Comparison of ENCODE assay signal across 1 cellular context in the genomic region with DNA sequence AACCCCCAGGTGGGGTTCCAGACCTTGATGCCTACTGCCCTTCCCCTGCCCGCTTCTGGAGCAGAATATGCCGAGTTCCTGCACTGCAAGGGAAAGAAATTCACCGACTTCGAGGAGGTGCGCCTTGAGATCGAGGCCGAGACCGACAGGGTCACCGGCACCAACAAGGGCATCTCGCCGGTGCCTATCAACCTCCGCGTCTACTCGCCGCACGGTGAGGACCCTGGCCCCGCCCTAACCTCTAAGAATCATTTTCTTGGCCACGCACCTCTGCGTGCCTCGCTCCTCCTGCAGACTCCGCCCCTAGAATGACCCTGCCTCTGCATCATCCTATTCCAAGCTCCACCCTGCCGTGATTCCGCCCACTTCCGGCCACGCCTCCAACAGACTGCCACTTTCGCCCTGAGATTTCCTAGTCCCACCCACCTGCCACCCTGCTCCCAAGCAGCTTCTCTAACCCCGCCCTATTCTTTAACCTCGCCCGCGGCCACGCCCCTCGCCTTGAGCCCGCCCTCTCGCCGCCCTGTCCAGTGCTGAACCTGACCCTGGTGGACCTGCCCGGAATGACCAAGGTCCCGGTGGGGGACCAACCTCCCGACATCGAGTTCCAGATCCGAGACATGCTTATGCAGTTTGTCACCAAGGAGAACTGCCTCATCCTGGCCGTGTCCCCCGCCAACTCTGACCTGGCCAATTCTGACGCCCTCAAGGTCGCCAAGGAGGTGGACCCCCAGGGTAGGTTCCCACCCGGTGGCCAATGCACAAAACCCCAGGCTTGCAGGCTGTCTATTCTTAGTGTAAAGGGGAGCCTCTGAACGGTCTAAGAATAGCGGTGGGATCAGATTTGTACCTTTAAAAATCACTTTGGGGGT.
TF ChIP-seq lines count a peak whose summit lies in the region.

No MANE protein-coding gene starts in this region.

TF ChIP-seq in K562, 482 proteins besides CTCF, POLR2A, EP300 and RAD21 (continued from another document and continues in another):
- TF ChIP-seq PHF8 (IDR thresholded peaks at IDR 0.05; ENCODE audit: borderline replicate concordance, low read length) (peak; percentile 61; the same call in 1 of the 2 replicates), CREB1 (IDR thresholded peaks at IDR 0.05) (peak; percentile 83), CREB1 (CRISPR knock-in tag; IDR thresholded peaks at IDR 0.05) (no peak), SAP30 (IDR thresholded peaks at IDR 0.05; ENCODE audit: borderline replicate concordance, insufficient read depth, low read depth, low read length, poor library complexity, severe bottlenecking) (no peak), ZNF23 (CRISPR knock-in tag; IDR thresholded peaks at IDR 0.05) (no peak), ETV1 (tag; conservative IDR thresholded peaks at IDR 0.05; ENCODE audit: low read depth) (peak; percentile 95), SMAD4 (CRISPR knock-in tag; conservative IDR thresholded peaks at IDR 0.05) (peak; percentile 54), ZNF175 (CRISPR knock-in tag; IDR thresholded peaks at IDR 0.05; ENCODE audit: low read depth) (0 out of 2 replicates have a peak, but pooled peaks have one; percentile 44), PHB2 (IDR thresholded peaks at IDR 0.05; ENCODE audit: low read depth) (no peak), MEF2A (IDR thresholded peaks at IDR 0.05; ENCODE audit: control insufficient read depth, low read depth, low read length) (no peak), KHSRP (IDR thresholded peaks at IDR 0.05) (no peak), CBFA2T3 (IDR thresholded peaks at IDR 0.05) (no peak), LEF1 (IDR thresholded peaks at IDR 0.05) (no peak), XRCC5 (IDR thresholded peaks at IDR 0.05; ENCODE audit: low read depth, low read length) (no peak), FOXP1 (CRISPR knock-in tag; IDR thresholded peaks at IDR 0.05) (no peak), BRD4 (IDR thresholded peaks at IDR 0.05) (no peak), ELF4 (CRISPR knock-in tag; IDR thresholded peaks at IDR 0.05) (0 out of 2 replicates have a peak, but pooled peaks have one; percentile 54), ZFP30 (CRISPR knock-in tag; IDR thresholded peaks at IDR 0.05; ENCODE audit: borderline replicate concordance) (no peak), POLR2B (IDR thresholded peaks at IDR 0.05; ENCODE audit: low read depth, partially characterized antibody) (peak; percentile 22), GATAD2A (IDR thresholded peaks at IDR 0.05) (no peak), GABPB1 (CRISPR knock-in tag; IDR thresholded peaks at IDR 0.05) (no peak), U2AF2 (optimal IDR thresholded peaks at IDR 0.05; ENCODE audit: low read depth, low read length) (no peak), MCM7 (IDR thresholded peaks at IDR 0.05) (no peak), PHF20 (IDR thresholded peaks at IDR 0.05; ENCODE audit: partially characterized antibody) (no peak), SREBF2 (CRISPR knock-in tag; IDR thresholded peaks at IDR 0.05) (no peak), SIN3B (IDR thresholded peaks at IDR 0.05; ENCODE audit: low read depth) (no peak), EP400 (IDR thresholded peaks at IDR 0.05) (no peak), ELF2 (CRISPR knock-in tag; IDR thresholded peaks at IDR 0.05) (0 out of 2 replicates have a peak, but pooled peaks have one; percentile 51), XRCC3 (IDR thresholded peaks at IDR 0.05) (no peak), ZNF282 (CRISPR knock-in tag; IDR thresholded peaks at IDR 0.05) (no peak), TBL1XR1 (IDR thresholded peaks at IDR 0.05; ENCODE audit: low read length in 2 of 2) (no peak; a peak in 1 of 4 replicates), NFRKB (IDR thresholded peaks at IDR 0.05; ENCODE audit: low read depth) (no peak), ZBTB17 (CRISPR knock-in tag; IDR thresholded peaks at IDR 0.05) (0 out of 2 replicates have a peak, but pooled peaks have one; percentile 53), ZNF431 (CRISPR knock-in tag; IDR thresholded peaks at IDR 0.05) (no peak), MECOM (CRISPR knock-in tag; IDR thresholded peaks at IDR 0.05) (no peak), MTA1 (IDR thresholded peaks at IDR 0.05; ENCODE audit: borderline replicate concordance) (no peak; the same call in 1 of the 2 replicates), MYNN (IDR thresholded peaks at IDR 0.05) (no peak), MYNN (CRISPR knock-in tag; IDR thresholded peaks at IDR 0.05) (no peak), SIN3A (IDR thresholded peaks at IDR 0.05; ENCODE audit: borderline replicate concordance in 2 of 2, control insufficient read depth in 1 of 2, low read depth in 2 of 2, low read length in 2 of 2) (0 out of 4 replicates have a peak, but pooled peaks of 1 of the 2 experiments have one; percentile 21), CHD1 (IDR thresholded peaks at IDR 0.05; ENCODE audit: low read length) (no peak), YBX1 (IDR thresholded peaks at IDR 0.05) (no peak), CHCHD3 (CRISPR knock-in tag; IDR thresholded peaks at IDR 0.05) (no peak), FUS (optimal IDR thresholded peaks at IDR 0.05; ENCODE audit: low read depth, low read length) (no peak)
- TF ChIP-seq, protein P1, sequence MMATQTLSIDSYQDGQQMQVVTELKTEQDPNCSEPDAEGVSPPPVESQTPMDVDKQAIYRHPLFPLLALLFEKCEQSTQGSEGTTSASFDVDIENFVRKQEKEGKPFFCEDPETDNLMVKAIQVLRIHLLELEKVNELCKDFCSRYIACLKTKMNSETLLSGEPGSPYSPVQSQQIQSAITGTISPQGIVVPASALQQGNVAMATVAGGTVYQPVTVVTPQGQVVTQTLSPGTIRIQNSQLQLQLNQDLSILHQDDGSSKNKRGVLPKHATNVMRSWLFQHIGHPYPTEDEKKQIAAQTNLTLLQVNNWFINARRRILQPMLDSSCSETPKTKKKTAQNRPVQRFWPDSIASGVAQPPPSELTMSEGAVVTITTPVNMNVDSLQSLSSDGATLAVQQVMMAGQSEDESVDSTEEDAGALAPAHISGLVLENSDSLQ (IDR thresholded peaks at IDR 0.05) = no peak
- TF ChIP-seq, protein P2, sequence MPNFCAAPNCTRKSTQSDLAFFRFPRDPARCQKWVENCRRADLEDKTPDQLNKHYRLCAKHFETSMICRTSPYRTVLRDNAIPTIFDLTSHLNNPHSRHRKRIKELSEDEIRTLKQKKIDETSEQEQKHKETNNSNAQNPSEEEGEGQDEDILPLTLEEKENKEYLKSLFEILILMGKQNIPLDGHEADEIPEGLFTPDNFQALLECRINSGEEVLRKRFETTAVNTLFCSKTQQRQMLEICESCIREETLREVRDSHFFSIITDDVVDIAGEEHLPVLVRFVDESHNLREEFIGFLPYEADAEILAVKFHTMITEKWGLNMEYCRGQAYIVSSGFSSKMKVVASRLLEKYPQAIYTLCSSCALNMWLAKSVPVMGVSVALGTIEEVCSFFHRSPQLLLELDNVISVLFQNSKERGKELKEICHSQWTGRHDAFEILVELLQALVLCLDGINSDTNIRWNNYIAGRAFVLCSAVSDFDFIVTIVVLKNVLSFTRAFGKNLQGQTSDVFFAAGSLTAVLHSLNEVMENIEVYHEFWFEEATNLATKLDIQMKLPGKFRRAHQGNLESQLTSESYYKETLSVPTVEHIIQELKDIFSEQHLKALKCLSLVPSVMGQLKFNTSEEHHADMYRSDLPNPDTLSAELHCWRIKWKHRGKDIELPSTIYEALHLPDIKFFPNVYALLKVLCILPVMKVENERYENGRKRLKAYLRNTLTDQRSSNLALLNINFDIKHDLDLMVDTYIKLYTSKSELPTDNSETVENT (CRISPR knock-in tag; IDR thresholded peaks at IDR 0.05) = peak; percentile 68; the same call in 1 of the 2 replicates
- TF ChIP-seq, protein P3, sequence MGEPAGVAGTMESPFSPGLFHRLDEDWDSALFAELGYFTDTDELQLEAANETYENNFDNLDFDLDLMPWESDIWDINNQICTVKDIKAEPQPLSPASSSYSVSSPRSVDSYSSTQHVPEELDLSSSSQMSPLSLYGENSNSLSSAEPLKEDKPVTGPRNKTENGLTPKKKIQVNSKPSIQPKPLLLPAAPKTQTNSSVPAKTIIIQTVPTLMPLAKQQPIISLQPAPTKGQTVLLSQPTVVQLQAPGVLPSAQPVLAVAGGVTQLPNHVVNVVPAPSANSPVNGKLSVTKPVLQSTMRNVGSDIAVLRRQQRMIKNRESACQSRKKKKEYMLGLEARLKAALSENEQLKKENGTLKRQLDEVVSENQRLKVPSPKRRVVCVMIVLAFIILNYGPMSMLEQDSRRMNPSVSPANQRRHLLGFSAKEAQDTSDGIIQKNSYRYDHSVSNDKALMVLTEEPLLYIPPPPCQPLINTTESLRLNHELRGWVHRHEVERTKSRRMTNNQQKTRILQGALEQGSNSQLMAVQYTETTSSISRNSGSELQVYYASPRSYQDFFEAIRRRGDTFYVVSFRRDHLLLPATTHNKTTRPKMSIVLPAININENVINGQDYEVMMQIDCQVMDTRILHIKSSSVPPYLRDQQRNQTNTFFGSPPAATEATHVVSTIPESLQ (CRISPR knock-in tag; IDR thresholded peaks at IDR 0.05) = no peak
- TF ChIP-seq, protein P4, sequence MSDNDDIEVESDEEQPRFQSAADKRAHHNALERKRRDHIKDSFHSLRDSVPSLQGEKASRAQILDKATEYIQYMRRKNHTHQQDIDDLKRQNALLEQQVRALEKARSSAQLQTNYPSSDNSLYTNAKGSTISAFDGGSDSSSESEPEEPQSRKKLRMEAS (CRISPR knock-in tag; IDR thresholded peaks at IDR 0.05) = no peak
- TF ChIP-seq, protein P5, sequence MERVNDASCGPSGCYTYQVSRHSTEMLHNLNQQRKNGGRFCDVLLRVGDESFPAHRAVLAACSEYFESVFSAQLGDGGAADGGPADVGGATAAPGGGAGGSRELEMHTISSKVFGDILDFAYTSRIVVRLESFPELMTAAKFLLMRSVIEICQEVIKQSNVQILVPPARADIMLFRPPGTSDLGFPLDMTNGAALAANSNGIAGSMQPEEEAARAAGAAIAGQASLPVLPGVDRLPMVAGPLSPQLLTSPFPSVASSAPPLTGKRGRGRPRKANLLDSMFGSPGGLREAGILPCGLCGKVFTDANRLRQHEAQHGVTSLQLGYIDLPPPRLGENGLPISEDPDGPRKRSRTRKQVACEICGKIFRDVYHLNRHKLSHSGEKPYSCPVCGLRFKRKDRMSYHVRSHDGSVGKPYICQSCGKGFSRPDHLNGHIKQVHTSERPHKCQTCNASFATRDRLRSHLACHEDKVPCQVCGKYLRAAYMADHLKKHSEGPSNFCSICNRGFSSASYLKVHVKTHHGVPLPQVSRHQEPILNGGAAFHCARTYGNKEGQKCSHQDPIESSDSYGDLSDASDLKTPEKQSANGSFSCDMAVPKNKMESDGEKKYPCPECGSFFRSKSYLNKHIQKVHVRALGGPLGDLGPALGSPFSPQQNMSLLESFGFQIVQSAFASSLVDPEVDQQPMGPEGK (CRISPR knock-in tag; IDR thresholded peaks at IDR 0.05; ENCODE audit: borderline replicate concordance) = 0 out of 2 replicates have a peak, but pooled peaks have one; percentile 39
- TF ChIP-seq, protein P6, sequence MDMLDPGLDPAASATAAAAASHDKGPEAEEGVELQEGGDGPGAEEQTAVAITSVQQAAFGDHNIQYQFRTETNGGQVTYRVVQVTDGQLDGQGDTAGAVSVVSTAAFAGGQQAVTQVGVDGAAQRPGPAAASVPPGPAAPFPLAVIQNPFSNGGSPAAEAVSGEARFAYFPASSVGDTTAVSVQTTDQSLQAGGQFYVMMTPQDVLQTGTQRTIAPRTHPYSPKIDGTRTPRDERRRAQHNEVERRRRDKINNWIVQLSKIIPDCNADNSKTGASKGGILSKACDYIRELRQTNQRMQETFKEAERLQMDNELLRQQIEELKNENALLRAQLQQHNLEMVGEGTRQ (CRISPR knock-in tag; IDR thresholded peaks at IDR 0.05) = no peak
- TF ChIP-seq, protein P7, sequence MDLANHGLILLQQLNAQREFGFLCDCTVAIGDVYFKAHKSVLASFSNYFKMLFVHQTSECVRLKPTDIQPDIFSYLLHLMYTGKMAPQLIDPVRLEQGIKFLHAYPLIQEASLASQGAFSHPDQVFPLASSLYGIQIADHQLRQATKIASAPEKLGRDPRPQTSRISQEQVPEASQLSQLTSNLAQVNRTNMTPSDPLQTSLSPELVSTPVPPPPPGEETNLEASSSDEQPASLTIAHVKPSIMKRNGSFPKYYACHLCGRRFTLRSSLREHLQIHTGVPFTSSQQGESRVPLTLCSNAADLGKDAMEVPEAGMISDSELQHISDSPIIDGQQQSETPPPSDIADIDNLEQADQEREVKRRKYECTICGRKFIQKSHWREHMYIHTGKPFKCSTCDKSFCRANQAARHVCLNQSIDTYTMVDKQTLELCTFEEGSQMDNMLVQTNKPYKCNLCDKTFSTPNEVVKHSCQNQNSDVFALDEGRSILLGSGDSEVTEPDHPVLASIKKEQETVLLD (IDR thresholded peaks at IDR 0.05) = peak; percentile 66; the same call in 1 of the 2 replicates
- TF ChIP-seq, protein P8, sequence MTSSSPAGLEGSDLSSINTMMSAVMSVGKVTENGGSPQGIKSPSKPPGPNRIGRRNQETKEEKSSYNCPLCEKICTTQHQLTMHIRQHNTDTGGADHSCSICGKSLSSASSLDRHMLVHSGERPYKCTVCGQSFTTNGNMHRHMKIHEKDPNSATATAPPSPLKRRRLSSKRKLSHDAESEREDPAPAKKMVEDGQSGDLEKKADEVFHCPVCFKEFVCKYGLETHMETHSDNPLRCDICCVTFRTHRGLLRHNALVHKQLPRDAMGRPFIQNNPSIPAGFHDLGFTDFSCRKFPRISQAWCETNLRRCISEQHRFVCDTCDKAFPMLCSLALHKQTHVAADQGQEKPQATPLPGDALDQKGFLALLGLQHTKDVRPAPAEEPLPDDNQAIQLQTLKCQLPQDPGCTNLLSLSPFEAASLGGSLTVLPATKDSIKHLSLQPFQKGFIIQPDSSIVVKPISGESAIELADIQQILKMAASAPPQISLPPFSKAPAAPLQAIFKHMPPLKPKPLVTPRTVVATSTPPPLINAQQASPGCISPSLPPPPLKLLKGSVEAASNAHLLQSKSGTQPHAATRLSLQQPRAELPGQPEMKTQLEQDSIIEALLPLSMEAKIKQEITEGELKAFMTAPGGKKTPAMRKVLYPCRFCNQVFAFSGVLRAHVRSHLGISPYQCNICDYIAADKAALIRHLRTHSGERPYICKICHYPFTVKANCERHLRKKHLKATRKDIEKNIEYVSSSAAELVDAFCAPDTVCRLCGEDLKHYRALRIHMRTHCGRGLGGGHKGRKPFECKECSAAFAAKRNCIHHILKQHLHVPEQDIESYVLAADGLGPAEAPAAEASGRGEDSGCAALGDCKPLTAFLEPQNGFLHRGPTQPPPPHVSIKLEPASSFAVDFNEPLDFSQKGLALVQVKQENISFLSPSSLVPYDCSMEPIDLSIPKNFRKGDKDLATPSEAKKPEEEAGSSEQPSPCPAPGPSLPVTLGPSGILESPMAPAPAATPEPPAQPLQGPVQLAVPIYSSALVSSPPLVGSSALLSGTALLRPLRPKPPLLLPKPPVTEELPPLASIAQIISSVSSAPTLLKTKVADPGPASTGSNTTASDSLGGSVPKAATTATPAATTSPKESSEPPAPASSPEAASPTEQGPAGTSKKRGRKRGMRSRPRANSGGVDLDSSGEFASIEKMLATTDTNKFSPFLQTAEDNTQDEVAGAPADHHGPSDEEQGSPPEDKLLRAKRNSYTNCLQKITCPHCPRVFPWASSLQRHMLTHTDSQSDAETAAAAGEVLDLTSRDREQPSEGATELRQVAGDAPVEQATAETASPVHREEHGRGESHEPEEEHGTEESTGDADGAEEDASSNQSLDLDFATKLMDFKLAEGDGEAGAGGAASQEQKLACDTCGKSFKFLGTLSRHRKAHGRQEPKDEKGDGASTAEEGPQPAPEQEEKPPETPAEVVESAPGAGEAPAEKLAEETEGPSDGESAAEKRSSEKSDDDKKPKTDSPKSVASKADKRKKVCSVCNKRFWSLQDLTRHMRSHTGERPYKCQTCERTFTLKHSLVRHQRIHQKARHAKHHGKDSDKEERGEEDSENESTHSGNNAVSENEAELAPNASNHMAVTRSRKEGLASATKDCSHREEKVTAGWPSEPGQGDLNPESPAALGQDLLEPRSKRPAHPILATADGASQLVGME (CRISPR knock-in tag; IDR thresholded peaks at IDR 0.05) = peak; percentile 79; the same call in 1 of the 2 replicates
